In the genomic region with DNA sequence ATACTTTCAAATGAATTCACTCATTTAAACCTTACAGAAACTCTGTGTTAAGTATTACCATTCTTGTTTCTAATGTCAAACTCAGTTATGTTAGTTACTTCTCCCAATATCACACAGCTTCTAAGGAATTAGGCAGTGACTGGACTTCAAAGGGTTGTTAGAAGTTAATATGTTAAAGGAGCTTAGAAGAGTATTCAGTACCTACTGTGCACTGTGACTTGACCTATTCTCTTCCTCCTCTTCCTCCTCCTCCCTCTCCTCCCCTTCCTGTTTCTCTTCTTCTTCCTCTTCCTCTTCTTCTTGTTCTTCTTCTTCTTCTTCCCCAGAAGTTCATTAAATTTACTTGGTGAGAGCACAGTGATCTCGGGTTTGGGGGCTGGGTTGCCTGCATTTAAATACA, we compare ENCODE assay signal across 6 cellular contexts.
"Had no signal": no experiment of that assay in that cellular context is flagged by ENCODE, and none has a peak within 500 bp of the region (broad histone marks: within the 10 kb centered on the region; RNA-seq: fewer than 3 reads in every experiment).

No MANE protein-coding gene starts in this region.

- FAIRE-seq: HTR-8/SVneo, K562 had no signal

- ATAC-seq: K562 had no signal

- H3K27ac ChIP-seq: HL-60 had no signal

- H3K4me3 Mint-ChIP-seq: IgD-negative memory B cell had no signal

- H3K4me1 Mint-ChIP-seq: IgD-negative memory B cell had no signal

- H3K27ac Mint-ChIP-seq: IgD-negative memory B cell had no signal

- H3K4me3 ChIP-seq: K562 had no signal

- DNase-seq: IMR-90, KBM-7 had no signal
